Comparison of ENCODE assay signal across 1 cellular context in the genomic region with DNA sequence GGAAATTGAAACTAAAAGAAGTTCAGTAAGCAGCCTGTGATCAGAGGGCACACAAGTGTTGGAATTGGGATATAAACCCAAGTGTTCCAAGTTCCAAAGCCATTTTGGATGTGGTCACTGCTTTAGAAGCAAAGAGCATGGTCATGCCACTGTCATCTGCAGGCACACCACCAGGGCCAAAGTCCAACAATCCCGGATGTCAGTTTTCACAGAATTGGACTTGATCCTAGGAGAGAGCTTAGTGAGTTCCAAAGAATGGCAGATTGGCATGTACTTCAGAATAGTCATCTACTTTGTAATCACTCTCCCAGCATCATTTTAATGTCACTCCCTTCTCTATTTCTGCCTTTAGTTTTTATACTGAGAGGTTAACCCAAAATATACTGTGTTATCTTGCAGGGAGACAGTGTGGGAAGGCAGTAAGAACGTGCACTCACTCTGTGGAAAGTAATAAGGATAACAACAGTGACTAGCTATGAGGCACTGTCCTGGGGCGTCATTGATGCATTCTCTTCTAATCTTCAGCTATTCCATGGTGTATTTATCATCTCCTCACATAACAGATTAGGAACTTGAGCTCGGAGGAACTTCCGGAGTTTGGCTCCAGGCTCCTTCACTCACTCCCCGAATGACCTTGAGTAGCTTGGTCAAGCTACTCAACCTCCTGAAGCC.
TF ChIP-seq lines count a peak whose summit lies in the region.

No MANE protein-coding gene starts in this region.

TF ChIP-seq in HepG2, 621 proteins besides CTCF, POLR2A, EP300 and RAD21 (continued from another document and continues in another):
- TF ChIP-seq, protein P1, sequence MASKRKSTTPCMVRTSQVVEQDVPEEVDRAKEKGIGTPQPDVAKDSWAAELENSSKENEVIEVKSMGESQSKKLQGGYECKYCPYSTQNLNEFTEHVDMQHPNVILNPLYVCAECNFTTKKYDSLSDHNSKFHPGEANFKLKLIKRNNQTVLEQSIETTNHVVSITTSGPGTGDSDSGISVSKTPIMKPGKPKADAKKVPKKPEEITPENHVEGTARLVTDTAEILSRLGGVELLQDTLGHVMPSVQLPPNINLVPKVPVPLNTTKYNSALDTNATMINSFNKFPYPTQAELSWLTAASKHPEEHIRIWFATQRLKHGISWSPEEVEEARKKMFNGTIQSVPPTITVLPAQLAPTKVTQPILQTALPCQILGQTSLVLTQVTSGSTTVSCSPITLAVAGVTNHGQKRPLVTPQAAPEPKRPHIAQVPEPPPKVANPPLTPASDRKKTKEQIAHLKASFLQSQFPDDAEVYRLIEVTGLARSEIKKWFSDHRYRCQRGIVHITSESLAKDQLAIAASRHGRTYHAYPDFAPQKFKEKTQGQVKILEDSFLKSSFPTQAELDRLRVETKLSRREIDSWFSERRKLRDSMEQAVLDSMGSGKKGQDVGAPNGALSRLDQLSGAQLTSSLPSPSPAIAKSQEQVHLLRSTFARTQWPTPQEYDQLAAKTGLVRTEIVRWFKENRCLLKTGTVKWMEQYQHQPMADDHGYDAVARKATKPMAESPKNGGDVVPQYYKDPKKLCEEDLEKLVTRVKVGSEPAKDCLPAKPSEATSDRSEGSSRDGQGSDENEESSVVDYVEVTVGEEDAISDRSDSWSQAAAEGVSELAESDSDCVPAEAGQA (IDR thresholded peaks at IDR 0.05; ENCODE audit: low read depth), result no peak
- TF ChIP-seq, protein P1 (CRISPR knock-in tag; IDR thresholded peaks at IDR 0.05; ENCODE audit: borderline replicate concordance), result no peak
- TF ChIP-seq IKZF5 (CRISPR knock-in tag; IDR thresholded peaks at IDR 0.05) (peak; percentile 37; the same call in 1 of the 2 replicates), SNAPC2 (CRISPR knock-in tag; IDR thresholded peaks at IDR 0.05) (no peak), ASH2L (IDR thresholded peaks at IDR 0.05; ENCODE audit: insufficient read length, low read depth, low read length) (peak; percentile 52), TFE3 (CRISPR knock-in tag; IDR thresholded peaks at IDR 0.05) (0 out of 2 replicates have a peak, but pooled peaks have one; percentile 46), FOXA3 (CRISPR knock-in tag; IDR thresholded peaks at IDR 0.05) (peak; percentile 34; the same call in 1 of the 2 replicates), MYC (CRISPR knock-in tag; IDR thresholded peaks at IDR 0.05; ENCODE audit: borderline replicate concordance) (peak; percentile 25; the same call in 1 of the 2 replicates), HNF4G (IDR thresholded peaks at IDR 0.05; ENCODE audit: borderline replicate concordance, low read depth, low read length) (peak; percentile 79), HNF4G (CRISPR knock-in tag; IDR thresholded peaks at IDR 0.05; ENCODE audit: borderline replicate concordance, low read depth) (0 out of 2 replicates have a peak, but pooled peaks have one; percentile 49), BHLHE40 (IDR thresholded peaks at IDR 0.05; ENCODE audit: low read length) (peak; percentile 86), ARNT2 (CRISPR knock-in tag; IDR thresholded peaks at IDR 0.05; ENCODE audit: low read depth) (no peak), SALL1 (CRISPR knock-in tag; IDR thresholded peaks at IDR 0.05) (peak; percentile 50; the same call in 1 of the 2 replicates), HMGXB3 (CRISPR knock-in tag; IDR thresholded peaks at IDR 0.05; ENCODE audit: borderline replicate concordance) (no peak), FIP1L1 (IDR thresholded peaks at IDR 0.05; ENCODE audit: borderline replicate concordance, insufficient read depth, low read depth, low read length) (no peak), CBX5 (CRISPR knock-in tag; IDR thresholded peaks at IDR 0.05; ENCODE audit: borderline replicate concordance) (peak; percentile 47; the same call in 1 of the 2 replicates), MXI1 (IDR thresholded peaks at IDR 0.05; ENCODE audit: borderline replicate concordance, low read depth, low read length) (0 out of 3 replicates have a peak, but pooled peaks have one; percentile 15), CREM (IDR thresholded peaks at IDR 0.05) (0 out of 2 replicates have a peak, but pooled peaks have one; percentile 32), CREM (CRISPR knock-in tag; IDR thresholded peaks at IDR 0.05) (no peak), KAT2B (IDR thresholded peaks at IDR 0.05; ENCODE audit: borderline replicate concordance, low read depth, low read length) (no peak), HNF4A (CRISPR knock-in tag; IDR thresholded peaks at IDR 0.05) (peak; percentile 92), PRMT3 (CRISPR knock-in tag; IDR thresholded peaks at IDR 0.05; ENCODE audit: borderline replicate concordance, low read depth) (no peak), SOX5 (CRISPR knock-in tag; IDR thresholded peaks at IDR 0.05; ENCODE audit: borderline replicate concordance) (peak; percentile 23; the same call in 1 of the 2 replicates), GATAD2A (CRISPR knock-in tag; IDR thresholded peaks at IDR 0.05) (peak; percentile 47; the same call in 1 of the 2 replicates), EHMT2 (IDR thresholded peaks at IDR 0.05; ENCODE audit: borderline replicate concordance, low read depth, low read length) (peak; percentile 92), GPN1 (CRISPR knock-in tag; IDR thresholded peaks at IDR 0.05; ENCODE audit: borderline replicate concordance) (no peak), TEAD3 (CRISPR knock-in tag; optimal IDR thresholded peaks at IDR 0.05; ENCODE audit: borderline replicate concordance) (peak; percentile 15), ZNF343 (CRISPR knock-in tag; IDR thresholded peaks at IDR 0.05) (0 out of 2 replicates have a peak, but pooled peaks have one; percentile 27)
- TF ChIP-seq, protein P2, sequence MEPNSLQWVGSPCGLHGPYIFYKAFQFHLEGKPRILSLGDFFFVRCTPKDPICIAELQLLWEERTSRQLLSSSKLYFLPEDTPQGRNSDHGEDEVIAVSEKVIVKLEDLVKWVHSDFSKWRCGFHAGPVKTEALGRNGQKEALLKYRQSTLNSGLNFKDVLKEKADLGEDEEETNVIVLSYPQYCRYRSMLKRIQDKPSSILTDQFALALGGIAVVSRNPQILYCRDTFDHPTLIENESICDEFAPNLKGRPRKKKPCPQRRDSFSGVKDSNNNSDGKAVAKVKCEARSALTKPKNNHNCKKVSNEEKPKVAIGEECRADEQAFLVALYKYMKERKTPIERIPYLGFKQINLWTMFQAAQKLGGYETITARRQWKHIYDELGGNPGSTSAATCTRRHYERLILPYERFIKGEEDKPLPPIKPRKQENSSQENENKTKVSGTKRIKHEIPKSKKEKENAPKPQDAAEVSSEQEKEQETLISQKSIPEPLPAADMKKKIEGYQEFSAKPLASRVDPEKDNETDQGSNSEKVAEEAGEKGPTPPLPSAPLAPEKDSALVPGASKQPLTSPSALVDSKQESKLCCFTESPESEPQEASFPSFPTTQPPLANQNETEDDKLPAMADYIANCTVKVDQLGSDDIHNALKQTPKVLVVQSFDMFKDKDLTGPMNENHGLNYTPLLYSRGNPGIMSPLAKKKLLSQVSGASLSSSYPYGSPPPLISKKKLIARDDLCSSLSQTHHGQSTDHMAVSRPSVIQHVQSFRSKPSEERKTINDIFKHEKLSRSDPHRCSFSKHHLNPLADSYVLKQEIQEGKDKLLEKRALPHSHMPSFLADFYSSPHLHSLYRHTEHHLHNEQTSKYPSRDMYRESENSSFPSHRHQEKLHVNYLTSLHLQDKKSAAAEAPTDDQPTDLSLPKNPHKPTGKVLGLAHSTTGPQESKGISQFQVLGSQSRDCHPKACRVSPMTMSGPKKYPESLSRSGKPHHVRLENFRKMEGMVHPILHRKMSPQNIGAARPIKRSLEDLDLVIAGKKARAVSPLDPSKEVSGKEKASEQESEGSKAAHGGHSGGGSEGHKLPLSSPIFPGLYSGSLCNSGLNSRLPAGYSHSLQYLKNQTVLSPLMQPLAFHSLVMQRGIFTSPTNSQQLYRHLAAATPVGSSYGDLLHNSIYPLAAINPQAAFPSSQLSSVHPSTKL (CRISPR knock-in tag; IDR thresholded peaks at IDR 0.05), result peak; percentile 85
- TF ChIP-seq, protein P3, sequence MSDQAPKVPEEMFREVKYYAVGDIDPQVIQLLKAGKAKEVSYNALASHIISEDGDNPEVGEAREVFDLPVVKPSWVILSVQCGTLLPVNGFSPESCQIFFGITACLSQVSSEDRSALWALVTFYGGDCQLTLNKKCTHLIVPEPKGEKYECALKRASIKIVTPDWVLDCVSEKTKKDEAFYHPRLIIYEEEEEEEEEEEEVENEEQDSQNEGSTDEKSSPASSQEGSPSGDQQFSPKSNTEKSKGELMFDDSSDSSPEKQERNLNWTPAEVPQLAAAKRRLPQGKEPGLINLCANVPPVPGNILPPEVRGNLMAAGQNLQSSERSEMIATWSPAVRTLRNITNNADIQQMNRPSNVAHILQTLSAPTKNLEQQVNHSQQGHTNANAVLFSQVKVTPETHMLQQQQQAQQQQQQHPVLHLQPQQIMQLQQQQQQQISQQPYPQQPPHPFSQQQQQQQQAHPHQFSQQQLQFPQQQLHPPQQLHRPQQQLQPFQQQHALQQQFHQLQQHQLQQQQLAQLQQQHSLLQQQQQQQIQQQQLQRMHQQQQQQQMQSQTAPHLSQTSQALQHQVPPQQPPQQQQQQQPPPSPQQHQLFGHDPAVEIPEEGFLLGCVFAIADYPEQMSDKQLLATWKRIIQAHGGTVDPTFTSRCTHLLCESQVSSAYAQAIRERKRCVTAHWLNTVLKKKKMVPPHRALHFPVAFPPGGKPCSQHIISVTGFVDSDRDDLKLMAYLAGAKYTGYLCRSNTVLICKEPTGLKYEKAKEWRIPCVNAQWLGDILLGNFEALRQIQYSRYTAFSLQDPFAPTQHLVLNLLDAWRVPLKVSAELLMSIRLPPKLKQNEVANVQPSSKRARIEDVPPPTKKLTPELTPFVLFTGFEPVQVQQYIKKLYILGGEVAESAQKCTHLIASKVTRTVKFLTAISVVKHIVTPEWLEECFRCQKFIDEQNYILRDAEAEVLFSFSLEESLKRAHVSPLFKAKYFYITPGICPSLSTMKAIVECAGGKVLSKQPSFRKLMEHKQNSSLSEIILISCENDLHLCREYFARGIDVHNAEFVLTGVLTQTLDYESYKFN (CRISPR knock-in tag; conservative IDR thresholded peaks at IDR 0.05), result peak; percentile 72
- TF ChIP-seq, protein P4, sequence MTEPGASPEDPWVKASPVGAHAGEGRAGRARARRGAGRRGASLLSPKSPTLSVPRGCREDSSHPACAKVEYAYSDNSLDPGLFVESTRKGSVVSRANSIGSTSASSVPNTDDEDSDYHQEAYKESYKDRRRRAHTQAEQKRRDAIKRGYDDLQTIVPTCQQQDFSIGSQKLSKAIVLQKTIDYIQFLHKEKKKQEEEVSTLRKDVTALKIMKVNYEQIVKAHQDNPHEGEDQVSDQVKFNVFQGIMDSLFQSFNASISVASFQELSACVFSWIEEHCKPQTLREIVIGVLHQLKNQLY (CRISPR knock-in tag; IDR thresholded peaks at IDR 0.05), result peak; percentile 43; the same call in 1 of the 2 replicates
